In genomic region chr7:72101444-72101843, GRCh38 we compare ENCODE assay signal across 25 cellular contexts.
"Had no signal": no experiment of that assay in that cellular context is flagged by ENCODE, and none has a peak within 500 bp of the region (broad histone marks: within the 10 kb centered on the region; RNA-seq: fewer than 3 reads in every experiment).

No MANE protein-coding gene starts in this region.

- DNase-seq: dermis blood vessel endothelial cell; effector memory CD4-positive, alpha-beta T cell; foreskin melanocyte; glutamatergic neuron; heart right ventricle; hippocampal formation; left cardiac atrium; left lung; mesenchymal stem cell; mucosa of descending colon; naive B cell; pancreas; stimulated activated CD4-positive, alpha-beta T cell treated with anti-CD3 and anti-CD28 coated beads, Interleukin-2, amount 100 ng/mL, for 24 hours; stimulated activated CD4-positive, alpha-beta T cell treated with anti-CD3 and anti-CD28 coated beads, Interleukin-4, amount 100 ng/mL, for 4 hours; stimulated activated naive CD8-positive, alpha-beta T cell treated with anti-CD3 and anti-CD28 coated beads, Interleukin-15, Interleukin-2, amounts not matched to agents 100 U/mL and 50 U/mL, for 24 hours; substantia nigra; upper lobe of left lung had no signal

- H3K4me3 ChIP-seq: coronary artery, esophagus muscularis mucosa, heart right ventricle, left lung, mucosa of descending colon, pancreas, thoracic aorta, tibial nerve, upper lobe of left lung had no signal

- H3K27me3 ChIP-seq: heart right ventricle, left lung, neutrophil, pancreas, tibial nerve, upper lobe of left lung had no signal

- ATAC-seq: heart right ventricle; left cardiac atrium; left lung; mucosa of descending colon; natural killer cell treated with Interleukin-12 subunit alpha and Interleukin-12 subunit beta and Interleukin-15 and Interleukin-18, amount 100 ng/mL, for 72 hours; pancreas; sciatic nerve; stimulated activated memory B cell treated with anti-CD40 and anti-IgM and Interleukin-4, amounts not matched to agents 10 μg/mL and 1 μg/mL and 100 μg/mL, for 72 hours; stimulated activated naive CD8-positive, alpha-beta T cell treated with anti-CD3 and anti-CD28 coated beads, Interleukin-15, Interleukin-2, amounts not matched to agents 100 U/mL and 50 U/mL, for 24 hours had no signal

- H3K9me3 ChIP-seq: esophagus muscularis mucosa, neutrophil, pancreas, thoracic aorta, upper lobe of left lung had no signal

- H3K27ac ChIP-seq: coronary artery, esophagus muscularis mucosa, heart right ventricle, left lung, neutrophil, pancreas, thoracic aorta, tibial nerve, upper lobe of left lung had no signal

- H3K4me1 ChIP-seq: heart right ventricle, left lung, pancreas, upper lobe of left lung had no signal

- H3K36me3 ChIP-seq: esophagus muscularis mucosa, heart right ventricle, left lung, neutrophil, pancreas, thoracic aorta, tibial nerve, upper lobe of left lung had no signal
